Comparison of ENCODE assay signal across 24 cellular contexts in the genomic region with DNA sequence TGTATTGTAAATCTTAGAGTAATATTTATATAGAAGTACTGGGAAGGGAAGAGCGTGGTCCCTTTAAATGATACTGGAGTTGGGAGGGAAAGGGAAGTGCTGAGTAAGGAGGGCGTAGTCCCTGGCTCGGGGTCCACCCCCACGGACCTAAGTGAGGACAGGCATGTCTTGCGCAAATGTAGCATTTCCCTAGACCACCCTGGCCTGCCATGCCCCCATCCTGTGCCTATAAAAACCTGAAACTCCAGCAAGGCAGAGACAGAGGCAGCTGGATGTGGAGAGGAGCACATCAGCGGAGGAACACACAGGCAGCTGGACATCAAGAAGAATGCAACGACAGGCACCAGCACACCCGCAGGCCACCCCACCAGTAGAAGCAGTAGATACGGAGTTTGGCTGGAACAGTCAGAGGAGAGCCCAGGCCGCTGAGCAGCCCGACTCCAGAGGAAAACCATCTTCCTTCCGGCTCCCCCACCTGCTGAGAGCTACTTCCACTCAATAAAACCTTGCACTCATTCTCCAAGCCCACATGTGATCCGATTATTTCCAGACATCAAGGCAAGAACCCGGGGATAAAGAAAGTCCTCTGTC.
"Had no signal": no experiment of that assay in that cellular context is flagged by ENCODE, and none has a peak within 500 bp of the region (broad histone marks: within the 10 kb centered on the region; RNA-seq: fewer than 3 reads in every experiment).

No MANE protein-coding gene starts in this region.

- H3K36me3 ChIP-seq: lower lobe of right lung, neutrophil, pancreas, sigmoid colon, tibial artery had no signal

- H3K27me3 ChIP-seq: foreskin keratinocyte, neutrophil, pancreas, sigmoid colon, tibial artery had no signal

- H3K4me1 ChIP-seq: foreskin keratinocyte, lower lobe of right lung, pancreas, sigmoid colon, tibial artery had no signal

- DNase-seq: activated CD4-positive, alpha-beta T cell treated with anti-CD3 and anti-CD28 coated beads, Interleukin-2, amount 10 ng/mL, durations not matched to agents 7 days and 5 days; activated CD8-positive, alpha-beta memory T cell treated with anti-CD3 and anti-CD28 coated beads, Interleukin-2, amount 50 U/mL, for 4 hours; activated effector memory CD4-positive, alpha-beta T cell treated with Interleukin-2 at 50 U/mL for 16 hours; activated naive CD4-positive, alpha-beta T cell treated with anti-CD3 and anti-CD28 coated beads, Interleukin-2, amount 10 ng/mL, durations not matched to agents 7 days and 5 days; activated naive CD8-positive, alpha-beta T cell treated with anti-CD3 and anti-CD28 coated beads, Interleukin-2, amount 50 U/mL, for 24 hours; activated T-cell treated with anti-CD3 and anti-CD28 coated beads, Interleukin-2, amount 50 U/mL, for 4 hours; anterior cingulate cortex; caudate nucleus; effector memory CD8-positive, alpha-beta T cell; foreskin keratinocyte; glutamatergic neuron; hippocampal formation; lower lobe of right lung; natural killer cell; sigmoid colon; stimulated activated CD4-positive, alpha-beta T cell treated with anti-CD3 and anti-CD28 coated beads, Interleukin-4, amount 100 ng/mL, for 4 hours; stimulated activated naive B cell treated with anti-CD40 and anti-IgM and Interleukin-4, amounts not matched to agents 10 μg/mL and 1 μg/mL and 100 μg/mL, for 72 hours; tibial artery had no signal

- ATAC-seq: activated CD4-positive, CD25-positive, alpha-beta regulatory T cell treated with anti-CD3 and anti-CD28 coated beads, Interleukin-2, amount 50 U/mL, for 24 hours; activated naive CD8-positive, alpha-beta T cell treated with anti-CD3 and anti-CD28 coated beads, Interleukin-2, amount 50 U/mL, for 24 hours; activated T-cell treated with anti-CD3 and anti-CD28 coated beads, Interleukin-2, amount 50 U/mL, for 4 hours; effector memory CD8-positive, alpha-beta T cell; foreskin keratinocyte; lower lobe of right lung; natural killer cell; pancreas had no signal

- H3K4me3 ChIP-seq: lower lobe of right lung, pancreas, sigmoid colon, tibial artery had no signal

- H3K27ac ChIP-seq: epithelial cell of prostate, foreskin keratinocyte, lower lobe of right lung, neutrophil, pancreas, sigmoid colon, tibial artery had no signal

- FAIRE-seq: islet of Langerhans, pancreas, urothelium cell line had no signal

- H3K9me3 ChIP-seq: lower lobe of right lung, neutrophil, pancreas had no signal
